In genomic region chr19:4083677-4084546, GRCh38 we compare ENCODE assay signal across 8 cellular contexts. TPM values are rescaled to one million over a fixed set of nuclear protein-coding genes. Genes with fewer than 3 reads are reported as not detected.
A peak's percentile ranks its signal among the peaks of the same experiment; 100 is the strongest.
DNase-seq lines count a peak whose midpoint lies in the region; ATAC-seq and TF ChIP-seq lines count a peak whose summit lies in the region.

No MANE protein-coding gene starts in this region.

- no peak overlapping the region for H2BK15ac ChIP-seq in mesendoderm (replicated peaks; ENCODE audit: low read depth)

- no peaks in the 10 kb centered on the region for H3K27me3 Mint-ChIP-seq in activated T-cell treated with anti-CD3 and anti-CD28 coated beads, Interleukin-2, amount 50 U/mL, for 24 hours

- ATAC-seq in heart left ventricle: peak in 3 of 4 donors; percentile 13 to 79 (median 46)
- no peak for ATAC-seq in GM19023 (IDR thresholded peaks at IDR 0.05; ENCODE audit: unreplicated experiment)

- TF ChIP-seq POLR2A in heart left ventricle (IDR thresholded peaks at IDR 0.05): no peak
- no peak for TF ChIP-seq POLR2A in uterus (IDR thresholded peaks at IDR 0.05)

- no peak overlapping the region for H3K18ac ChIP-seq in mesendoderm (ENCODE audit: low read length)

- H3K36me3 ChIP-seq in heart left ventricle (peaks cover 0 to 4% (median 0%) of the 10 kb centered on the region in 9 donors), mesendoderm (ENCODE audit: control insufficient read depth, insufficient read depth, low read length) (no peaks in the 10 kb centered on the region), uterus (no peaks in the 10 kb centered on the region)

- intact Hi-C loops in heart left ventricle (cut with DNase I) (no loop called here), cardiac septum (cut with DNase I) (no loop called here), uterus (cut with DNase I; ENCODE audit: low total_unique reads) (no loop called here)

- H3K4ac ChIP-seq in mesendoderm (ENCODE audit: low read depth, low read length): no peak overlapping the region

- DNase-seq in heart left ventricle: peak in 2 of 5 donors; percentile 25 to 58
- DNase-seq in cardiac septum (ENCODE audit: low spot score): no peak
- DNase-seq in activated T-cell treated with anti-CD3 and anti-CD28 coated beads, Interleukin-2, amount 50 U/mL, for 24 hours: peak; percentile 56
- DNase-seq in mesendoderm: peak; percentile 56
- no peak for DNase-seq in uterus
- DNase-seq in retina: no peak
- DNase-seq in HUDEP-2 (lab: John Stamatoyannopoulos, UW; ENCODE audit: unreplicated experiment in 76 of 76): no peak

- H3K56ac ChIP-seq in mesendoderm (ENCODE audit: low read length): no peak overlapping the region

- no peak overlapping the region for H2BK5ac ChIP-seq in mesendoderm (ENCODE audit: low read length)

- TF ChIP-seq CTCF in heart left ventricle (IDR thresholded peaks at IDR 0.05): no peak
- no peak for TF ChIP-seq CTCF in uterus (IDR thresholded peaks at IDR 0.05)

- peaks cover 52% of the 10 kb centered on the region for H3K4me1 Mint-ChIP-seq in activated T-cell treated with anti-CD3 and anti-CD28 coated beads, Interleukin-2, amount 50 U/mL, for 24 hours (ENCODE audit: low read depth)

- H3K4me2 ChIP-seq in mesendoderm (ENCODE audit: low read length): no peak overlapping the region

- 63 to 71% (median 64%) methylated on average over 27 to 28 of the region's 28 CpGs for WGBS in heart left ventricle, 4 donors
- WGBS in mesendoderm (ENCODE audit: extremely low coverage, insufficient coverage, low lambda C conversion rate): no CpG with 5 or more reads among the region's 28 CpGs

- H3K9me3 ChIP-seq in heart left ventricle: no peaks in the 10 kb centered on the region
- no peaks in the 10 kb centered on the region for H3K9me3 ChIP-seq in uterus

- H3K27ac Mint-ChIP-seq in activated T-cell treated with anti-CD3 and anti-CD28 coated beads, Interleukin-2, amount 50 U/mL, for 24 hours: peak overlapping the region; percentile 89

- no peak overlapping the region for H3K9ac ChIP-seq in mesendoderm (ENCODE audit: low read length)

- H3K79me1 ChIP-seq in mesendoderm (ENCODE audit: low read length): no peaks in the 10 kb centered on the region

- H3K4me1 ChIP-seq in heart left ventricle: peaks cover 0 to 51% (median 4%) of the 10 kb centered on the region in 12 donors
- no peaks in the 10 kb centered on the region for H3K4me1 ChIP-seq in mesendoderm (ENCODE audit: control insufficient read depth, low read depth, low read length)
- no peaks in the 10 kb centered on the region for H3K4me1 ChIP-seq in uterus

- no peaks in the 10 kb centered on the region for H3K9me3 Mint-ChIP-seq in activated T-cell treated with anti-CD3 and anti-CD28 coated beads, Interleukin-2, amount 50 U/mL, for 24 hours

- H3K27me3 ChIP-seq in heart left ventricle (no peaks in the 10 kb centered on the region), mesendoderm (ENCODE audit: insufficient read depth, low read length, poor library complexity) (no peaks in the 10 kb centered on the region), uterus (no peaks in the 10 kb centered on the region)

- no peak overlapping the region for H3K23ac ChIP-seq in mesendoderm (ENCODE audit: low read length)

- H4K5ac ChIP-seq in mesendoderm (ENCODE audit: low read length): no peak overlapping the region

- H2BK120ac ChIP-seq in mesendoderm (ENCODE audit: low read depth, low read length): no peak overlapping the region

- H3K79me2 ChIP-seq in mesendoderm (ENCODE audit: control insufficient read depth, insufficient read depth, low read length): no peaks in the 10 kb centered on the region

- no peak overlapping the region for H4K8ac ChIP-seq in mesendoderm (ENCODE audit: low read depth, low read length)

- H3K4me3 ChIP-seq in heart left ventricle: peak overlapping the region in 9 of 12 donors; percentile 15 to 49 (median 28)
- H3K4me3 ChIP-seq in mesendoderm (ENCODE audit: low read length): no peak overlapping the region
- peak overlapping the region; percentile 4 to 14 for H3K4me3 ChIP-seq in uterus

- no peaks in the 10 kb centered on the region for H3K36me3 Mint-ChIP-seq in activated T-cell treated with anti-CD3 and anti-CD28 coated beads, Interleukin-2, amount 50 U/mL, for 24 hours (ENCODE audit: low read depth)

- H3K27ac ChIP-seq in heart left ventricle (peak overlapping the region in 6 of 12 donors; percentile 11 to 76 (median 56)), mesendoderm (ENCODE audit: low read depth, low read length) (no peak overlapping the region), uterus (peak overlapping the region; percentile 18 to 45)

- H2AK5ac ChIP-seq in mesendoderm (ENCODE audit: low read length): no peak overlapping the region

- no peak overlapping the region for H3K4me3 Mint-ChIP-seq in activated T-cell treated with anti-CD3 and anti-CD28 coated beads, Interleukin-2, amount 50 U/mL, for 24 hours

RNA-seq across cellular contexts. Expression of gene ZBTB7A, which starts 17.2 kb away (rescaled TPM):
- 10 to 100 TPM; 22.8 to 65.0 (median 29.3) TPM for total RNA-seq in heart left ventricle
- polyA plus RNA-seq in heart left ventricle: 10 to 100 TPM; 14.6 to 14.7 TPM
- 29.9 TPM for total RNA-seq in cardiac septum
- polyA plus RNA-seq in mesendoderm (2013, experiment 1 of 2): 8.8 TPM
- 8.8 TPM for polyA plus RNA-seq in mesendoderm (2013, experiment 2 of 2)
- 10 to 100 TPM; 10.8 to 72.9 (median 14.1) TPM for total RNA-seq in uterus

RNA-seq across cellular contexts. Expression of gene MAP2K2, which starts 40.0 kb away (rescaled TPM):
- total RNA-seq in heart left ventricle (100 to 1,000 TPM in 7 of 9 donors, 10 to 100 TPM in 2; 95.3 to 154 (median 108) TPM), cardiac septum (107 TPM), uterus (100 to 1,000 TPM in 1 of 4 donors, 10 to 100 TPM in 2, 1 to 10 TPM in 1; 7.4 to 105 (median 82.4) TPM)
- 100 to 1,000 TPM; 131 to 204 TPM for polyA plus RNA-seq in heart left ventricle
- polyA plus RNA-seq in mesendoderm (2013, experiment 1 of 2): 103 TPM
- polyA plus RNA-seq in mesendoderm (2013, experiment 2 of 2): 103 TPM

Comparison
In these comparisons a context has a peak if more than half of its experiments do, and no peak if none do; other contexts are left out.
1. DNase-seq: peak in activated T-cell treated with anti-CD3 and anti-CD28 coated beads, Interleukin-2, amount 50 U/mL, for 24 hours (single experiment) and mesendoderm (single experiment); none in cardiac septum (single experiment), uterus (0 of 2), retina (single experiment) and HUDEP-2 (0 of 76).